In the genomic region with DNA sequence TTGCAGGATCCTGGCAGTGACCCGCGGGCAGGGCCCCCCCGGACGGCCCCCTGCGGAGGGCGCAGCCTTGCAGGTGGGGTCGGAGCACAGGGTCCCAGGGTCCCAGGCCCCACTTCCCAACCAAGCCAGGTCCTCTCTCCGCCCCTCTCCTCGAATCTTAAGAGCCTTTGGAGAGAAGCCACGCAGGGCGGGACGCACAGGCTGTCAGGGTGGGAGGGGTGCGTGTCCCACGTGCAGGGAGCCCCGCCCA, we compare ENCODE assay signal across 9 cellular contexts. TPM values are rescaled to one million over a fixed set of nuclear protein-coding genes. Genes with fewer than 3 reads are reported as not detected.
DNase-seq lines count a peak whose midpoint lies in the region; ATAC-seq, FAIRE-seq and TF ChIP-seq lines count a peak whose summit lies in the region.
"Had no signal": no experiment of that assay in that cellular context is flagged by ENCODE, and none has a peak within 500 bp of the region (broad histone marks: within the 10 kb centered on the region; RNA-seq: fewer than 3 reads in every experiment).

No MANE protein-coding gene starts in this region.

- ATAC-seq in Right ventricle myocardium inferior (no peak), HG02759 (IDR thresholded peaks at IDR 0.05; ENCODE audit: unreplicated experiment) (no peak)
- no peak for ATAC-seq in activated T-cell treated with anti-CD3 and anti-CD28 coated beads, Interleukin-2, amount 50 U/mL, for 72 hours (replicated peaks in 1 of 2)

- H3K36me3 Mint-ChIP-seq in astrocyte (ENCODE audit: low read depth, unreplicated experiment), result no peaks in the 10 kb centered on the region
- H3K36me3 Mint-ChIP-seq in activated T-cell treated with anti-CD3 and anti-CD28 coated beads, Interleukin-2, amount 50 U/mL, for 72 hours (ENCODE audit: insufficient read depth in 2 of 2), result no peaks in the 10 kb centered on the region
- H3K36me3 Mint-ChIP-seq: naive thymus-derived CD4-positive, alpha-beta T cell had no signal

- H2AFZ ChIP-seq in astrocyte (ENCODE audit: low read depth, low read length), result no peak overlapping the region

- DNase-seq in Right ventricle myocardium inferior (ENCODE audit: missing footprints) (peak; percentile 96), cardiac septum (ENCODE audit: low spot score) (no peak), astrocyte (ENCODE audit: low read depth) (peak; percentile 32), left kidney (ENCODE audit: low read depth, low spot score) (peak; percentile 80), SIG-M5 treated with dmso at 0.1 percent for 504 hours (lab: John Stamatoyannopoulos, UW; ENCODE audit: unreplicated experiment) (no peak), amniotic stem cell (lab: John Stamatoyannopoulos, UW) (no peak)
- DNase-seq in activated T-cell treated with anti-CD3 and anti-CD28 coated beads, Interleukin-2, amount 50 U/mL, for 72 hours, result no peak

- no peak overlapping the region for H3K27ac ChIP-seq in astrocyte (ENCODE audit: low read depth, low read length)

- H3K4me1 Mint-ChIP-seq in astrocyte (ENCODE audit: low read depth, unreplicated experiment), result no peaks in the 10 kb centered on the region
- no peaks in the 10 kb centered on the region for H3K4me1 Mint-ChIP-seq in activated T-cell treated with anti-CD3 and anti-CD28 coated beads, Interleukin-2, amount 50 U/mL, for 72 hours (ENCODE audit: low read depth)

- no peak overlapping the region for H3K27ac Mint-ChIP-seq in astrocyte (ENCODE audit: unreplicated experiment)
- H3K27ac Mint-ChIP-seq in activated T-cell treated with anti-CD3 and anti-CD28 coated beads, Interleukin-2, amount 50 U/mL, for 72 hours, result no peak overlapping the region
- H3K27ac Mint-ChIP-seq: naive thymus-derived CD4-positive, alpha-beta T cell had no signal

- intact Hi-C loops in Right ventricle myocardium inferior (cut with DNase I), result loop anchor here (2.0 to 5.0 kb wide), 2 partner anchors 19 to 48 kb away; a partner anchor contains a TSS
- intact Hi-C loops in cardiac septum (cut with DNase I), result loop anchor here (2.0 kb wide), 1 partner anchor 21 kb away; no protein-coding TSS in a partner anchor

- TF ChIP-seq CTCF in astrocyte (IDR thresholded peaks at IDR 0.05; ENCODE audit: insufficient read depth, low read depth, low read length), result no peak

- peaks cover 4% of the 10 kb centered on the region for H3K27me3 ChIP-seq in astrocyte (ENCODE audit: insufficient read depth, low read length)

- no peak overlapping the region for H3K4me3 Mint-ChIP-seq in astrocyte (ENCODE audit: unreplicated experiment)
- peak overlapping the region in 1 of 2 donors; percentile 12 for H3K4me3 Mint-ChIP-seq in activated T-cell treated with anti-CD3 and anti-CD28 coated beads, Interleukin-2, amount 50 U/mL, for 72 hours

- peaks cover 17% of the 10 kb centered on the region for H3K27me3 Mint-ChIP-seq in astrocyte (ENCODE audit: low read depth, unreplicated experiment)
- peaks cover 21% of the 10 kb centered on the region for H3K27me3 Mint-ChIP-seq in activated T-cell treated with anti-CD3 and anti-CD28 coated beads, Interleukin-2, amount 50 U/mL, for 72 hours (ENCODE audit: low read depth)

- FAIRE-seq in astrocyte (lab: Jason Lieb, UNC), result no peak

- H4K20me1 ChIP-seq in astrocyte (ENCODE audit: insufficient read depth, low read length), result no peaks in the 10 kb centered on the region

- H3K9me3 ChIP-seq in astrocyte (ENCODE audit: insufficient read depth, low read depth, low read length), result no peaks in the 10 kb centered on the region

- H3K4me2 ChIP-seq in astrocyte (ENCODE audit: low read length), result peak overlapping the region; percentile 65

- peaks cover 8% of the 10 kb centered on the region for H3K4me1 ChIP-seq in astrocyte (ENCODE audit: insufficient read depth, low read length)

- H3K79me2 ChIP-seq in astrocyte (ENCODE audit: insufficient read depth, low read length), result no peaks in the 10 kb centered on the region

- H3K9me3 Mint-ChIP-seq in astrocyte (ENCODE audit: unreplicated experiment), result peaks cover 3% of the 10 kb centered on the region
- no peaks in the 10 kb centered on the region for H3K9me3 Mint-ChIP-seq in activated T-cell treated with anti-CD3 and anti-CD28 coated beads, Interleukin-2, amount 50 U/mL, for 72 hours

- H3K36me3 ChIP-seq in astrocyte (ENCODE audit: insufficient read depth, low read length), result no peaks in the 10 kb centered on the region

- no peak overlapping the region for H3K9ac ChIP-seq in astrocyte (ENCODE audit: low read length)

- no peak overlapping the region for H3K4me3 ChIP-seq in astrocyte (ENCODE audit: insufficient read depth, low read depth, low read length)

RNA-seq across cellular contexts. Expression of a gene that starts 18.4 kb away (rescaled TPM):
- total RNA-seq in Right ventricle myocardium inferior (72.0 TPM), cardiac septum (85.3 TPM), astrocyte (12.3 and 15.5 TPM in 2 replicates)
- 1 to 10 TPM in 1 of 2 donors, under 1 TPM in 1; 0.93 to 1.1 TPM for total RNA-seq in activated T-cell treated with anti-CD3 and anti-CD28 coated beads, Interleukin-2, amount 50 U/mL, for 72 hours

RNA-seq across cellular contexts. Expression of a gene that starts 43.0 kb away (rescaled TPM):
- total RNA-seq in Right ventricle myocardium inferior, result 57.9 TPM
- total RNA-seq in cardiac septum, result 48.4 TPM
- total RNA-seq in astrocyte, result 30.8 and 38.0 TPM in 2 replicates
- 10 to 100 TPM; 18.3 to 19.2 TPM for total RNA-seq in activated T-cell treated with anti-CD3 and anti-CD28 coated beads, Interleukin-2, amount 50 U/mL, for 72 hours

Comparison
In these comparisons a context has a peak if more than half of its experiments do, and no peak if none do; other contexts are left out.
1. DNase-seq: peak in Right ventricle myocardium inferior (single experiment), astrocyte (single experiment) and left kidney (single experiment); none in cardiac septum (single experiment), SIG-M5 treated with dmso at 0.1 percent for 504 hours (single experiment), activated T-cell treated with anti-CD3 and anti-CD28 coated beads, Interleukin-2, amount 50 U/mL, for 72 hours (0 of 2) and amniotic stem cell (single experiment).